In the genomic region with DNA sequence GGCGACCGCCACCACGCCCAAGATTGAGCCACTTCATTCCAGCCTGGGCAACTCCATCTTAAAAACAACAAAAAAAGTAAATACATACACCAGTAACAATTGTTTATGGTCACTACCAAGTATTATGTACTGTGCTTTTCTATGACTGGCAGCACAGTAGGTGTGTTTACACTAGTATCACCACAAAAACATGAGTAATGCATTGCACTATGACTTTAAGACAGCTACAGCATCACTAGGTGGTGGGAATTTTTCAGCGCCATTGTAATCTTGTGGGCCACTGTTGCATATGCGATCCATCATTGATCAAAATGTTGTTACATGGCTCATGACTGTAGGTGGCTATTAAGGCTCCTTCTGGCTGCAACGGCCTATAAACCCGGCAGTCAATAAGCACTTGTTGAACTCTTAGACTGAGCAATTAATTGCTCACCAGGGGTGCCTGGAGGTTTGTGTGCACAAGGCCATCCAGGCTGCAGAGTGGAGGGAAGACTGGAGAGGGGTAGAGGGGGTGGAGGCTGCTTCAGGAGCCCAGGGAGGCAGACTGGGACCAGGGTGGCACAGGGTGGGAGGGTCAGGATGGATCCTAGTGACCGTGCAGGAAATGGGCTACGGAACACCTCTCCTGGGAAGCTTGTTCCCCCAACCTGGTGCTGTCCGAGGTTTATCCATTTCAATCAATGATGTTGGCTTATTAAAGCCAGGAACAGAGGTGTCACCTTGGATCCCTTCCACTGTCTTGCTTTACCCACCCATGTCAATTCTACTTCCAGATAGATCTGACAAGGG, we compare ENCODE assay signal across 10 cellular contexts. TPM values are rescaled to one million over a fixed set of nuclear protein-coding genes. Genes with fewer than 3 reads are reported as not detected.
DNase-seq lines count a peak whose midpoint lies in the region; ATAC-seq and TF ChIP-seq lines count a peak whose summit lies in the region.
"Had no signal": no experiment of that assay in that cellular context is flagged by ENCODE, and none has a peak within 500 bp of the region (broad histone marks: within the 10 kb centered on the region; RNA-seq: fewer than 3 reads in every experiment).

No MANE protein-coding gene starts in this region.

- no peaks in the 10 kb centered on the region for H3K79me2 ChIP-seq in osteoblast (ENCODE audit: insufficient read depth, low read length)

- ATAC-seq in activated naive CD8-positive, alpha-beta T cell treated with anti-CD3 and anti-CD28 coated beads, Interleukin-2, amount 50 U/mL, for 24 hours = peak; percentile 26
- ATAC-seq in HG02588 (IDR thresholded peaks at IDR 0.05; ENCODE audit: unreplicated experiment) = no peak

- H4K20me1 ChIP-seq in osteoblast (ENCODE audit: insufficient read depth, low read length) = no peaks in the 10 kb centered on the region

- no peak overlapping the region for H3K4me2 ChIP-seq in osteoblast (ENCODE audit: insufficient read depth, low read length)

- no peaks in the 10 kb centered on the region for H3K9me3 Mint-ChIP-seq in activated naive CD8-positive, alpha-beta T cell treated with anti-CD3 and anti-CD28 coated beads, Interleukin-2, amount 50 U/mL, for 24 hours
- H3K9me3 Mint-ChIP-seq: type B pancreatic cell had no signal

- no peak for TF ChIP-seq CTCF in osteoblast (IDR thresholded peaks at IDR 0.05; ENCODE audit: extremely low read depth, low read depth, low read length)

- no peak overlapping the region for H3K27ac Mint-ChIP-seq in activated naive CD8-positive, alpha-beta T cell treated with anti-CD3 and anti-CD28 coated beads, Interleukin-2, amount 50 U/mL, for 24 hours
- H3K27ac Mint-ChIP-seq: type B pancreatic cell had no signal

- no peak overlapping the region for H3K4me3 Mint-ChIP-seq in activated naive CD8-positive, alpha-beta T cell treated with anti-CD3 and anti-CD28 coated beads, Interleukin-2, amount 50 U/mL, for 24 hours
- H3K4me3 Mint-ChIP-seq: type B pancreatic cell had no signal

- no peak overlapping the region for H3K4me3 ChIP-seq in osteoblast (ENCODE audit: insufficient read depth, low read length)

- H3K36me3 Mint-ChIP-seq in activated naive CD8-positive, alpha-beta T cell treated with anti-CD3 and anti-CD28 coated beads, Interleukin-2, amount 50 U/mL, for 24 hours (ENCODE audit: low read depth) = no peaks in the 10 kb centered on the region
- H3K36me3 Mint-ChIP-seq: type B pancreatic cell had no signal

- H3K36me3 ChIP-seq in osteoblast (ENCODE audit: insufficient read depth, low read length) = no peaks in the 10 kb centered on the region

- no peaks in the 10 kb centered on the region for H3K9me3 ChIP-seq in osteoblast (ENCODE audit: low read depth, low read length)

- H3K27me3 ChIP-seq in osteoblast (ENCODE audit: insufficient read depth, low read length) = no peaks in the 10 kb centered on the region

- peak overlapping the region; percentile 30 for H3K27ac ChIP-seq in osteoblast (ENCODE audit: low read depth, low read length)
- H3K27ac ChIP-seq: 22Rv1 had no signal

- no peaks in the 10 kb centered on the region for H3K27me3 Mint-ChIP-seq in activated naive CD8-positive, alpha-beta T cell treated with anti-CD3 and anti-CD28 coated beads, Interleukin-2, amount 50 U/mL, for 24 hours

- H2AFZ ChIP-seq in osteoblast (ENCODE audit: low read length) = no peak overlapping the region

- H3K4me1 ChIP-seq in osteoblast (ENCODE audit: insufficient read depth, low read length) = peaks cover 27% of the 10 kb centered on the region

- peak; percentile 27 for DNase-seq in DMS153 (lab: John Stamatoyannopoulos, UW)
- no peak for DNase-seq in DMS153 treated with DMSO at 0.1 percent for 48 hours (lab: John Stamatoyannopoulos, UW; ENCODE audit: unreplicated experiment)
- peak; percentile 84 for DNase-seq in M059J (ENCODE audit: low read depth)
- no peak for DNase-seq in activated naive CD8-positive, alpha-beta T cell treated with anti-CD3 and anti-CD28 coated beads, Interleukin-2, amount 50 U/mL, for 24 hours
- peak; percentile 52 for DNase-seq in osteoblast (ENCODE audit: insufficient read length, low spot score, missing footprints)
- DNase-seq in NCI-H2029 (lab: John Stamatoyannopoulos, UW) = no peak
- DNase-seq in SHP77 treated with DMSO at 0.1 percent for 48 hours (lab: John Stamatoyannopoulos, UW) = no peak

- peaks cover 27% of the 10 kb centered on the region for H3K4me1 Mint-ChIP-seq in activated naive CD8-positive, alpha-beta T cell treated with anti-CD3 and anti-CD28 coated beads, Interleukin-2, amount 50 U/mL, for 24 hours

RNA-seq across cellular contexts. Expression of gene COPG1, which starts 17.9 kb away (rescaled TPM):
- total RNA-seq in M059J (2014; rRNA removed; shearing (Covaris generic)) = 203 and 347 TPM in 2 replicates
- total RNA-seq in osteoblast = 297 and 305 TPM in 2 replicates

RNA-seq across cellular contexts. Expression of gene HMCES, which starts 47.1 kb away (rescaled TPM):
- 41.4 and 46.4 TPM in 2 replicates for total RNA-seq in M059J (2014; rRNA removed; shearing (Covaris generic))
- 10.5 and 11.8 TPM in 2 replicates for total RNA-seq in osteoblast

RNA-seq across cellular contexts. Expression of gene CNBP, which starts 47.8 kb away (rescaled TPM):
- 375 and 380 TPM in 2 replicates for total RNA-seq in M059J (2014; rRNA removed; shearing (Covaris generic))
- 215 and 233 TPM in 2 replicates for total RNA-seq in osteoblast

Comparison
In these comparisons a context has a peak if more than half of its experiments do, and no peak if none do; other contexts are left out.
1. DNase-seq: peak in DMS153 (single experiment), M059J (single experiment) and osteoblast (single experiment); none in DMS153 treated with DMSO at 0.1 percent for 48 hours (single experiment), activated naive CD8-positive, alpha-beta T cell treated with anti-CD3 and anti-CD28 coated beads, Interleukin-2, amount 50 U/mL, for 24 hours (single experiment), NCI-H2029 (single experiment) and SHP77 treated with DMSO at 0.1 percent for 48 hours (single experiment).